In genomic region chr10:102413053-102413705, GRCh38 we compare ENCODE assay signal across 8 cellular contexts. TPM values are rescaled to one million over a fixed set of nuclear protein-coding genes. Genes with fewer than 3 reads are reported as not detected.
DNase-seq lines count a peak whose midpoint lies in the region; ATAC-seq and TF ChIP-seq lines count a peak whose summit lies in the region.
"Had no signal": no experiment of that assay in that cellular context is flagged by ENCODE, and none has a peak within 500 bp of the region (broad histone marks: within the 10 kb centered on the region; RNA-seq: fewer than 3 reads in every experiment).

No MANE protein-coding gene starts in this region.

- no peak for ATAC-seq in aorta (ENCODE audit: low FRiP score)
- ATAC-seq in GM19351 (IDR thresholded peaks at IDR 0.05; ENCODE audit: unreplicated experiment): no peak
- ATAC-seq: T-cell had no signal

- no peak overlapping the region for H3K27ac ChIP-seq in aorta (ENCODE audit: low read depth in 1 of 2, low read length in 2 of 2)

- no peaks in the 10 kb centered on the region for H3K4me1 ChIP-seq in aorta (ENCODE audit: control insufficient read depth in 1 of 2, insufficient read depth in 2 of 2, low read length in 2 of 2)
- H3K4me1 ChIP-seq: HAP-1 had no signal

- no peaks in the 10 kb centered on the region for H3K36me3 ChIP-seq in aorta (ENCODE audit: control insufficient read depth in 1 of 2, insufficient read depth in 2 of 2, low read length in 1 of 2)
- H3K36me3 ChIP-seq: HAP-1 had no signal

- no peak overlapping the region for H3K4me3 ChIP-seq in aorta (ENCODE audit: low read length in 2 of 2)
- H3K4me3 ChIP-seq: HAP-1 had no signal

- DNase-seq in GM20000 (ENCODE audit: low spot score) (peak; percentile 80), NCI-H2227 treated with DMSO at 0.1 percent for 48 hours (lab: John Stamatoyannopoulos, UW) (peak; percentile 58), iPS-NIHi7 (ENCODE audit: extremely low spot score) (peak; percentile 70), AG20443 (ENCODE audit: low spot score) (no peak), aorta (no peak)

- TF ChIP-seq CTCF in GM20000 (IDR thresholded peaks at IDR 0.05; ENCODE audit: extremely low read depth, missing control alignments): no peak

- H3K27me3 ChIP-seq in aorta (ENCODE audit: control insufficient read depth in 1 of 2, insufficient read depth in 2 of 2, low read length in 1 of 2): no peaks in the 10 kb centered on the region

- WGBS in aorta, 2 donors: 16 to 25% methylated on average over 5 of the region's 5 CpGs

- H3K9me3 ChIP-seq in aorta (ENCODE audit: control insufficient read depth, low read length): no peaks in the 10 kb centered on the region
- H3K9me3 ChIP-seq: HAP-1 had no signal

- intact Hi-C loops in aorta (cut with DNase I): no loop called here

RNA-seq across cellular contexts. Expression of gene PSD, which starts 5.4 kb away (rescaled TPM):
- total RNA-seq in aorta: 1 to 10 TPM in 1 of 2 donors, under 1 TPM in 1; 0.16 to 1.4 TPM
- under 1 TPM; 0.25 to 0.33 TPM for polyA plus RNA-seq in aorta

RNA-seq across cellular contexts. Expression of gene FBXL15, which starts 7.5 kb away (rescaled TPM):
- total RNA-seq in aorta: 10 to 100 TPM in 1 of 2 donors, 1 to 10 TPM in 1; 8.7 to 12.1 TPM
- polyA plus RNA-seq in aorta: 10 to 100 TPM in 1 of 2 donors, 1 to 10 TPM in 1; 7.0 to 30.5 TPM

RNA-seq across cellular contexts. Expression of gene NFKB2, which starts 17.7 kb away (rescaled TPM):
- total RNA-seq in aorta: 10 to 100 TPM; 48.4 to 63.3 TPM
- 10 to 100 TPM in 1 of 2 donors, 1 to 10 TPM in 1; 9.8 to 43.4 TPM for polyA plus RNA-seq in aorta

RNA-seq across cellular contexts. Expression of gene CUEDC2, which starts 19.2 kb away (rescaled TPM):
- total RNA-seq in aorta: 10 to 100 TPM; 40.6 to 48.2 TPM
- polyA plus RNA-seq in aorta: 10 to 100 TPM; 55.3 to 80.2 TPM

RNA-seq across cellular contexts. Expression of gene C10orf95, which starts 38.2 kb away (rescaled TPM):
- not detected for total RNA-seq in aorta
- under 1 TPM in 1 of 2 donors, not detected in 1; 0.36 TPM for polyA plus RNA-seq in aorta

Comparison
In these comparisons a context has a peak if more than half of its experiments do, and no peak if none do; other contexts are left out.
1. DNase-seq: peak in GM20000 (single experiment), NCI-H2227 treated with DMSO at 0.1 percent for 48 hours (single experiment) and iPS-NIHi7 (single experiment); none in AG20443 (single experiment) and aorta (0 of 2).